In genomic region chr7:95788288-95788687, GRCh38 we compare ENCODE assay signal across 25 cellular contexts.
"Had no signal": no experiment of that assay in that cellular context is flagged by ENCODE, and none has a peak within 500 bp of the region (broad histone marks: within the 10 kb centered on the region; RNA-seq: fewer than 3 reads in every experiment).

No MANE protein-coding gene starts in this region.

- H3K27me3 ChIP-seq: colonic mucosa, dorsolateral prefrontal cortex, esophagus muscularis mucosa, esophagus squamous epithelium, foreskin keratinocyte, gastrocnemius medialis, gastroesophageal sphincter, heart left ventricle, heart right ventricle had no signal

- H3K27ac Mint-ChIP-seq: dendritic cell treated with granulocyte-macrophage colony-stimulating factor and Interleukin-4, amounts not matched to agents 40 ng/mL and 50 ng/mL, for 4 days; effector memory CD8-positive, alpha-beta T cell; endodermal cell had no signal

- H3K4me3 ChIP-seq: colonic mucosa, coronary artery, dorsolateral prefrontal cortex, esophagus muscularis mucosa, esophagus squamous epithelium, gastrocnemius medialis, gastroesophageal sphincter, heart left ventricle, heart right ventricle had no signal

- H3K9me3 Mint-ChIP-seq: dendritic cell treated with granulocyte-macrophage colony-stimulating factor and Interleukin-4, amounts not matched to agents 40 ng/mL and 50 ng/mL, for 4 days had no signal

- ATAC-seq: effector memory CD8-positive, alpha-beta T cell; esophagus mucosa; foreskin keratinocyte; gastrocnemius medialis; gastroesophageal sphincter; heart left ventricle; heart right ventricle had no signal

- H3K4me1 ChIP-seq: colonic mucosa, esophagus squamous epithelium, foreskin keratinocyte, gastrocnemius medialis, gastroesophageal sphincter had no signal

- DNase-seq: colonic mucosa; cortex of kidney; dermis blood vessel endothelial cell; dorsolateral prefrontal cortex; effector CD4-positive, alpha-beta T cell; effector CD8-positive, alpha-beta T cell; effector memory CD4-positive, alpha-beta T cell; effector memory CD8-positive, alpha-beta T cell; endodermal cell; erythroblast; esophagus squamous epithelium; foreskin fibroblast; foreskin keratinocyte; foreskin melanocyte; gastrocnemius medialis; glutamatergic neuron; head of caudate nucleus; heart left ventricle; heart right ventricle had no signal

- H3K4me3 Mint-ChIP-seq: dendritic cell treated with granulocyte-macrophage colony-stimulating factor and Interleukin-4, amounts not matched to agents 40 ng/mL and 50 ng/mL, for 4 days; effector memory CD8-positive, alpha-beta T cell; endodermal cell had no signal

- H3K27ac ChIP-seq: colonic mucosa, coronary artery, dorsolateral prefrontal cortex, epithelial cell of prostate, esophagus muscularis mucosa, esophagus squamous epithelium, foreskin keratinocyte, gastrocnemius medialis, gastroesophageal sphincter, heart left ventricle, heart right ventricle had no signal

- H3K9me3 ChIP-seq: colonic mucosa, esophagus muscularis mucosa, esophagus squamous epithelium, gastrocnemius medialis, gastroesophageal sphincter, heart right ventricle had no signal

- H3K36me3 ChIP-seq: colonic mucosa, esophagus muscularis mucosa, esophagus squamous epithelium, gastrocnemius medialis, gastroesophageal sphincter, heart left ventricle, heart right ventricle had no signal
